Comparison of ENCODE assay signal across 15 cellular contexts in genomic region chr14:91021115-91021514, GRCh38. TPM values are rescaled to one million over a fixed set of nuclear protein-coding genes. Genes with fewer than 3 reads are reported as not detected.
DNase-seq lines count a peak whose midpoint lies in the region; ATAC-seq and TF ChIP-seq lines count a peak whose summit lies in the region.
"Had no signal": no experiment of that assay in that cellular context is flagged by ENCODE, and none has a peak within 500 bp of the region (broad histone marks: within the 10 kb centered on the region; RNA-seq: fewer than 3 reads in every experiment).

No MANE protein-coding gene starts in this region.

- no peak overlapping the region for H3K4me3 Mint-ChIP-seq in natural killer cell treated with Interleukin-12 subunit alpha and Interleukin-12 subunit beta and Interleukin-15 and Interleukin-18, amount 100 ng/mL, for 72 hours
- H3K4me3 Mint-ChIP-seq in natural killer cell, result no peak overlapping the region
- H3K4me3 Mint-ChIP-seq in activated CD8-positive, alpha-beta T cell treated with anti-CD3 and anti-CD28 coated beads for 36 hours, result no peak overlapping the region
- H3K4me3 Mint-ChIP-seq: nephron had no signal

- intact Hi-C loops in natural killer cell (cut with micrococcal nuclease), result no loop called here
- intact Hi-C loops in activated CD8-positive, alpha-beta T cell treated with anti-CD3 and anti-CD28 coated beads for 36 hours (cut with micrococcal nuclease), result loop anchor here (5.0 kb wide), 2 partner anchors 41 to 49 kb away; partner anchors contain the start of gene RPS6KA5

- H3K36me3 Mint-ChIP-seq in natural killer cell treated with Interleukin-12 subunit alpha and Interleukin-12 subunit beta and Interleukin-15 and Interleukin-18, amount 100 ng/mL, for 72 hours, result peaks cover 4% of the 10 kb centered on the region
- H3K36me3 Mint-ChIP-seq in natural killer cell, result no peaks in the 10 kb centered on the region
- peaks cover 8% of the 10 kb centered on the region for H3K36me3 Mint-ChIP-seq in activated CD8-positive, alpha-beta T cell treated with anti-CD3 and anti-CD28 coated beads for 36 hours (ENCODE audit: low read depth)

- DNase-seq in natural killer cell treated with Interleukin-12 subunit alpha and Interleukin-12 subunit beta and Interleukin-15 and Interleukin-18, amount 100 ng/mL, for 72 hours (ENCODE audit: low spot score), result no peak
- DNase-seq in natural killer cell, result no peak
- DNase-seq in activated CD8-positive, alpha-beta T cell treated with anti-CD3 and anti-CD28 coated beads for 36 hours, result no peak
- DNase-seq in foreskin keratinocyte, result peak in 1 of 2 donors; percentile 38
- DNase-seq in 8988T, result no peak
- DNase-seq in NOMO-1 treated with DMSO at 0.1 percent for 48 hours (lab: John Stamatoyannopoulos, UW; ENCODE audit: unreplicated experiment), result no peak
- DNase-seq in NCI-H524 (lab: John Stamatoyannopoulos, UW), result no peak
- DNase-seq: Kasumi-1, lower lobe of right lung, NCI-H1417 treated with DMSO at 0.1 percent for 48 hours, SIG-M5, substantia nigra had no signal

- POLR2A ChIA-PET in activated CD8-positive, alpha-beta T cell treated with anti-CD3 and anti-CD28 coated beads for 36 hours (lab: Charles Lee), result no interaction called here

- H3K27ac ChIP-seq in foreskin keratinocyte, result no peak overlapping the region

- H3K27me3 Mint-ChIP-seq in natural killer cell treated with Interleukin-12 subunit alpha and Interleukin-12 subunit beta and Interleukin-15 and Interleukin-18, amount 100 ng/mL, for 72 hours, result no peaks in the 10 kb centered on the region
- H3K27me3 Mint-ChIP-seq in natural killer cell (ENCODE audit: low read depth in 2 of 2), result no peaks in the 10 kb centered on the region
- no peaks in the 10 kb centered on the region for H3K27me3 Mint-ChIP-seq in activated CD8-positive, alpha-beta T cell treated with anti-CD3 and anti-CD28 coated beads for 36 hours

- peaks cover 38 to 44% of the 10 kb centered on the region in 2 donors for H3K4me1 Mint-ChIP-seq in natural killer cell treated with Interleukin-12 subunit alpha and Interleukin-12 subunit beta and Interleukin-15 and Interleukin-18, amount 100 ng/mL, for 72 hours (ENCODE audit: low read depth in 2 of 2)
- peaks cover 30 to 39% of the 10 kb centered on the region in 2 donors for H3K4me1 Mint-ChIP-seq in natural killer cell
- H3K4me1 Mint-ChIP-seq in activated CD8-positive, alpha-beta T cell treated with anti-CD3 and anti-CD28 coated beads for 36 hours (ENCODE audit: low read depth), result peaks cover 48% of the 10 kb centered on the region
- H3K4me1 Mint-ChIP-seq: nephron had no signal

- CTCF ChIA-PET in activated CD8-positive, alpha-beta T cell treated with anti-CD3 and anti-CD28 coated beads for 36 hours (lab: Charles Lee), result interaction anchor here (1.9 kb wide), 1 partner anchor 9 kb away, joined by 5 read pairs; no protein-coding TSS in a partner anchor

- H3K27ac Mint-ChIP-seq in natural killer cell treated with Interleukin-12 subunit alpha and Interleukin-12 subunit beta and Interleukin-15 and Interleukin-18, amount 100 ng/mL, for 72 hours, result peak overlapping the region; percentile 91 to 94
- H3K27ac Mint-ChIP-seq in natural killer cell, result peak overlapping the region in 1 of 2 donors; percentile 85
- peak overlapping the region; percentile 27 for H3K27ac Mint-ChIP-seq in activated CD8-positive, alpha-beta T cell treated with anti-CD3 and anti-CD28 coated beads for 36 hours
- H3K27ac Mint-ChIP-seq: nephron had no signal

- TF ChIP-seq CTCF in natural killer cell (IDR thresholded peaks at IDR 0.05) (no peak), foreskin keratinocyte (conservative IDR thresholded peaks at IDR 0.05) (no peak)
- no peak for TF ChIP-seq CTCF in activated CD8-positive, alpha-beta T cell treated with anti-CD3 and anti-CD28 coated beads for 36 hours (IDR thresholded peaks at IDR 0.05)

- no peaks in the 10 kb centered on the region for H3K27me3 ChIP-seq in foreskin keratinocyte

- ATAC-seq in natural killer cell treated with Interleukin-12 subunit alpha and Interleukin-12 subunit beta and Interleukin-15 and Interleukin-18, amount 100 ng/mL, for 72 hours, result no peak
- no peak for ATAC-seq in natural killer cell
- ATAC-seq in activated CD8-positive, alpha-beta T cell treated with anti-CD3 and anti-CD28 coated beads for 36 hours, result no peak
- ATAC-seq in foreskin keratinocyte, result peak; percentile 76
- no peak for ATAC-seq in HG03442 (IDR thresholded peaks at IDR 0.05; ENCODE audit: unreplicated experiment)
- ATAC-seq: GM12878, lower lobe of right lung had no signal

- peaks cover 11% of the 10 kb centered on the region for H3K4me1 ChIP-seq in foreskin keratinocyte

- no peaks in the 10 kb centered on the region for H3K9me3 Mint-ChIP-seq in natural killer cell treated with Interleukin-12 subunit alpha and Interleukin-12 subunit beta and Interleukin-15 and Interleukin-18, amount 100 ng/mL, for 72 hours
- no peaks in the 10 kb centered on the region for H3K9me3 Mint-ChIP-seq in natural killer cell
- H3K9me3 Mint-ChIP-seq in activated CD8-positive, alpha-beta T cell treated with anti-CD3 and anti-CD28 coated beads for 36 hours, result peaks cover 2% of the 10 kb centered on the region
- H3K9me3 Mint-ChIP-seq: nephron had no signal

RNA-seq across cellular contexts. Expression of gene RPS6KA5, which starts 39.3 kb away (rescaled TPM):
- total RNA-seq in natural killer cell treated with Interleukin-12 subunit alpha and Interleukin-12 subunit beta and Interleukin-15 and Interleukin-18, amount 100 ng/mL, for 72 hours, result 10 to 100 TPM; 20.5 to 47.5 TPM
- total RNA-seq in natural killer cell (10 to 100 TPM; 24.1 to 28.5 (median 27.9) TPM), foreskin keratinocyte (2.4 and 3.1 TPM in 2 replicates)
- 10 to 100 TPM; 12.8 to 12.9 TPM for total RNA-seq in activated CD8-positive, alpha-beta T cell treated with anti-CD3 and anti-CD28 coated beads for 36 hours
- 0.36 and 0.60 TPM in 2 replicates for polyA plus RNA-seq in foreskin keratinocyte
